Comparison of ENCODE assay signal across 8 cellular contexts in genomic region chr11:13669544-13670488, GRCh38. TPM values are rescaled to one million over a fixed set of nuclear protein-coding genes. Genes with fewer than 3 reads are reported as not detected.
DNase-seq lines count a peak whose midpoint lies in the region; ATAC-seq and TF ChIP-seq lines count a peak whose summit lies in the region.

No MANE protein-coding gene starts in this region.

- peaks cover 34% of the 10 kb centered on the region for H3K4me1 Mint-ChIP-seq in GM23338

- ATAC-seq in GM23338 (no peak), GM21723 (IDR thresholded peaks at IDR 0.05; ENCODE audit: unreplicated experiment) (no peak)
- no peak for ATAC-seq in activated naive CD4-positive, alpha-beta T cell treated with anti-CD3 and anti-CD28 coated beads, Interleukin-2, amount 50 U/mL, for 72 hours

- H3K9me2 ChIP-seq in GM23338 (ENCODE audit: insufficient read depth), result no peaks in the 10 kb centered on the region

- H3K4me2 ChIP-seq in GM23338, result peak overlapping the region; percentile 91

- intact Hi-C loops in transverse colon (cut with DNase I; ENCODE audit: low total_unique reads), result no loop called here

- no peak for TF ChIP-seq POLR2A in transverse colon (IDR thresholded peaks at IDR 0.05)

- no peaks in the 10 kb centered on the region for H3K36me3 ChIP-seq in GM23338 (ENCODE audit: insufficient read depth)
- no peaks in the 10 kb centered on the region for H3K36me3 ChIP-seq in transverse colon

- H2AFZ ChIP-seq in GM23338, result no peak overlapping the region

- no peaks in the 10 kb centered on the region for H3K9me3 Mint-ChIP-seq in GM23338
- no peaks in the 10 kb centered on the region for H3K9me3 Mint-ChIP-seq in activated naive CD4-positive, alpha-beta T cell treated with anti-CD3 and anti-CD28 coated beads, Interleukin-2, amount 50 U/mL, for 72 hours

- DNase-seq in GM23338 (ENCODE audit: low spot score) (no peak), iris pigment epithelial cell (ENCODE audit: low read depth) (peak; percentile 25), transverse colon (no peak), NCI-H510A (lab: John Stamatoyannopoulos, UW) (no peak), hepatic stellate cell (ENCODE audit: low spot score) (no peak)
- peak in 1 of 2 donors; percentile 5 for DNase-seq in activated naive CD4-positive, alpha-beta T cell treated with anti-CD3 and anti-CD28 coated beads, Interleukin-2, amount 50 U/mL, for 72 hours (ENCODE audit: low spot score in 2 of 2)

- 42 to 56% methylated on average over 15 to 18 of the region's 18 CpGs for whole genome bisulfite sequencing in transverse colon (ENCODE audit: low coverage in 1 of 2), 2 donors

- peak overlapping the region; percentile 91 for H3K4me3 Mint-ChIP-seq in GM23338

- TF ChIP-seq CTCF in 22Rv1 (IDR thresholded peaks at IDR 0.05), result no peak
- no peak for TF ChIP-seq CTCF in GM23338 (conservative IDR thresholded peaks at IDR 0.05; ENCODE audit: low read depth in 2 of 2)
- TF ChIP-seq CTCF in transverse colon (IDR thresholded peaks at IDR 0.05), result no peak

- H4K20me1 ChIP-seq in GM23338 (replicated peaks; ENCODE audit: insufficient read depth), result peaks cover 36% of the 10 kb centered on the region

- H3K4me1 ChIP-seq in GM23338 (ENCODE audit: insufficient read depth) (peaks cover 37% of the 10 kb centered on the region), transverse colon (peaks cover 13 to 39% (median 22%) of the 10 kb centered on the region in 4 donors)

- H3K27me3 ChIP-seq in GM23338 (ENCODE audit: insufficient read depth) (no peaks in the 10 kb centered on the region; the same call in 1 of the 2 replicates), transverse colon (no peaks in the 10 kb centered on the region)

- no peaks in the 10 kb centered on the region for H3F3A ChIP-seq in GM23338 (replicated peaks; ENCODE audit: low read depth)

- TF ChIP-seq EP300 in transverse colon (IDR thresholded peaks at IDR 0.05; ENCODE audit: low read depth), result no peak

- in situ Hi-C loops in transverse colon (cut with MboI; ENCODE audit: low pct_ligation_motif_present in 1 of 4, low pct_unique_long_range_greater_than_20kb in 1 of 4, low sequenced_read_pairs in 3 of 4), result no loop called here

- H3K27ac ChIP-seq in 22Rv1, result peak overlapping the region; percentile 72
- H3K27ac ChIP-seq in GM23338 (ENCODE audit: low read depth), result no peak overlapping the region
- H3K27ac ChIP-seq in transverse colon, result peak overlapping the region; percentile 94 to 99 (median 96)

- peak overlapping the region; percentile 88; the same call in 1 of the 2 replicates for H3K27ac Mint-ChIP-seq in GM23338
- H3K27ac Mint-ChIP-seq in activated naive CD4-positive, alpha-beta T cell treated with anti-CD3 and anti-CD28 coated beads, Interleukin-2, amount 50 U/mL, for 72 hours, result peak overlapping the region; percentile 89 to 98

- H3K79me2 ChIP-seq in GM23338 (replicated peaks; ENCODE audit: insufficient read depth), result peaks cover 60% of the 10 kb centered on the region

- no peaks in the 10 kb centered on the region for H3K27me3 Mint-ChIP-seq in GM23338 (ENCODE audit: insufficient read depth, low read depth, poor library complexity)

- H3K36me3 Mint-ChIP-seq in GM23338 (ENCODE audit: low read depth), result peaks cover 4% of the 10 kb centered on the region; the same call in 1 of the 3 replicates
- H3K36me3 Mint-ChIP-seq in activated naive CD4-positive, alpha-beta T cell treated with anti-CD3 and anti-CD28 coated beads, Interleukin-2, amount 50 U/mL, for 72 hours, result peaks cover 28 to 36% of the 10 kb centered on the region in 2 donors

- H3K4me3 ChIP-seq in GM23338, result peak overlapping the region; percentile 85
- H3K4me3 ChIP-seq in transverse colon, result peak overlapping the region; percentile 2 to 99 (median 82)

- no peaks in the 10 kb centered on the region for H3K9me3 ChIP-seq in transverse colon

TF ChIP-seq in GM23338, 12 proteins besides CTCF, POLR2A, EP300 and RAD21 (continues in another document):
- no peak for TF ChIP-seq CREB1 (CRISPR knock-in tag; IDR thresholded peaks at IDR 0.05; ENCODE audit: low read depth)
- TF ChIP-seq STAT1 (IDR thresholded peaks at IDR 0.05; ENCODE audit: unreplicated experiment), result no peak
- TF ChIP-seq POLR2AphosphoS5 (IDR thresholded peaks at IDR 0.05; ENCODE audit: low read depth), result no peak
- TF ChIP-seq ZNF331 (CRISPR knock-in tag; IDR thresholded peaks at IDR 0.05; ENCODE audit: low read depth), result no peak
- TF ChIP-seq NANOG (IDR thresholded peaks at IDR 0.05; ENCODE audit: borderline replicate concordance), result no peak
- no peak for TF ChIP-seq EZH2 (IDR thresholded peaks at IDR 0.05; ENCODE audit: low read depth, unreplicated experiment)
- TF ChIP-seq ETS1 (IDR thresholded peaks at IDR 0.05), result no peak
- no peak for TF ChIP-seq REST (IDR thresholded peaks at IDR 0.05; ENCODE audit: unreplicated experiment)
- no peak for TF ChIP-seq JUNB (IDR thresholded peaks at IDR 0.05; ENCODE audit: unreplicated experiment)
- TF ChIP-seq EZH2phosphoT487 (IDR thresholded peaks at IDR 0.05; ENCODE audit: unreplicated experiment), result no peak
- TF ChIP-seq ZNF114 (CRISPR knock-in tag; IDR thresholded peaks at IDR 0.05), result no peak

RNA-seq across cellular contexts. Expression of gene FAR1, which starts 1.3 kb away (rescaled TPM):
- 76.0 and 79.5 TPM in 2 replicates for total RNA-seq in GM23338 (2014; rRNA removed; shearing (Covaris generic))
- 25.5 and 27.3 TPM in 2 replicates for polyA plus RNA-seq in GM23338 (2016; fragmentation: Nextera tagmentation; extraction: Ambion mirVana)
- 10 to 100 TPM; 33.7 to 54.9 TPM for total RNA-seq in activated naive CD4-positive, alpha-beta T cell treated with anti-CD3 and anti-CD28 coated beads, Interleukin-2, amount 50 U/mL, for 72 hours
- 100 to 1,000 TPM in 2 of 4 donors, 10 to 100 TPM in 2; 51.3 to 142 (median 89.5) TPM for total RNA-seq in transverse colon
